ENCODE assay signal across 13 cellular contexts in genomic region chr4:118811008-118811764, GRCh38. TPM values are rescaled to one million over a fixed set of nuclear protein-coding genes. Genes with fewer than 3 reads are reported as not detected.
DNase-seq lines count a peak whose midpoint lies in the region; ATAC-seq and TF ChIP-seq lines count a peak whose summit lies in the region.
"Had no signal": no experiment of that assay in that cellular context is flagged by ENCODE, and none has a peak within 500 bp of the region (broad histone marks: within the 10 kb centered on the region; RNA-seq: fewer than 3 reads in every experiment).

No MANE protein-coding gene starts in this region.

- no peak for TF ChIP-seq EP300 in esophagus muscularis mucosa (IDR thresholded peaks at IDR 0.05)

- H3K27me3 ChIP-seq in esophagus muscularis mucosa: no peaks in the 10 kb centered on the region
- H3K27me3 ChIP-seq in psoas muscle (ENCODE audit: insufficient read depth in 3 of 3, low read length in 2 of 3): no peaks in the 10 kb centered on the region

- DNase-seq in AG20443 (ENCODE audit: low spot score): peak; percentile 74
- DNase-seq in NCI-H82 treated with DMSO at 0.1 percent for 48 hours (lab: John Stamatoyannopoulos, UW; ENCODE audit: unreplicated experiment): peak; percentile 81
- no peak for DNase-seq in esophagus muscularis mucosa (ENCODE audit: extremely low spot score)
- no peak for DNase-seq in psoas muscle
- no peak for DNase-seq in substantia nigra (lab: John Stamatoyannopoulos, UW)
- DNase-seq in NCI-H1105 (lab: John Stamatoyannopoulos, UW): no peak
- DNase-seq: activated CD4-positive, alpha-beta T cell treated with anti-CD3 and anti-CD28 coated beads for 4 hours; activated naive CD4-positive, alpha-beta T cell; CD4-positive, CD25-positive, alpha-beta regulatory T cell; effector memory CD4-positive, alpha-beta T cell; NCI-H2171 had no signal

- H3K4me1 ChIP-seq in esophagus muscularis mucosa: peaks cover 8 to 21% (median 20%) of the 10 kb centered on the region in 4 donors
- peaks cover 13% of the 10 kb centered on the region for H3K4me1 ChIP-seq in psoas muscle

- intact Hi-C loops in esophagus muscularis mucosa (cut with DNase I): no loop called here
- intact Hi-C loops in psoas muscle (cut with DNase I): no loop called here

- TF ChIP-seq CTCF in esophagus muscularis mucosa (IDR thresholded peaks at IDR 0.05) (no peak), psoas muscle (IDR thresholded peaks at IDR 0.05) (no peak)

- ATAC-seq in psoas muscle (peak; percentile 57 to 65 (median 62)), GM19324 (IDR thresholded peaks at IDR 0.05; ENCODE audit: low FRiP score, unreplicated experiment) (no peak), GM21423 (IDR thresholded peaks at IDR 0.05; ENCODE audit: unreplicated experiment) (no peak)

- H3K36me3 ChIP-seq in esophagus muscularis mucosa (peaks cover 33 to 98% (median 73%) of the 10 kb centered on the region in 4 donors), psoas muscle (ENCODE audit: insufficient read depth in 1 of 2, low read depth in 1 of 2) (peaks cover 9 to 92% of the 10 kb centered on the region in 2 donors)

- peak overlapping the region; percentile 54 to 69 (median 62) for H3K27ac ChIP-seq in esophagus muscularis mucosa (replicated peaks in 1 of 4)
- peak overlapping the region; percentile 56 for H3K27ac ChIP-seq in psoas muscle
- no peak overlapping the region for H3K27ac ChIP-seq in substantia nigra (ENCODE audit: low read depth, low read length, poor library complexity, severe bottlenecking)

- H3K9me3 ChIP-seq in esophagus muscularis mucosa (no peaks in the 10 kb centered on the region), psoas muscle (no peaks in the 10 kb centered on the region)

- no peak for TF ChIP-seq POLR2A in esophagus muscularis mucosa (IDR thresholded peaks at IDR 0.05; ENCODE audit: low read depth)

- 38% methylated on average over 3 of the region's 3 CpGs for WGBS in esophagus muscularis mucosa
- 44 to 79% (median 53%) methylated on average over 3 of the region's 3 CpGs for WGBS in psoas muscle, 3 donors

- H3K4me3 ChIP-seq in esophagus muscularis mucosa (no peak overlapping the region), psoas muscle (no peak overlapping the region)

RNA-seq across cellular contexts. Expression of gene SEC24D, which starts 24.7 kb away (rescaled TPM):
- total RNA-seq in esophagus muscularis mucosa (10 to 100 TPM; 29.1 to 41.5 (median 37.0) TPM), psoas muscle (10 to 100 TPM in 1 of 4 donors, 1 to 10 TPM in 3; 5.8 to 13.7 (median 6.3) TPM)
- 1 to 10 TPM; 2.4 to 5.9 (median 5.5) TPM for polyA plus RNA-seq in psoas muscle

Comparison
In these comparisons a context has a peak if more than half of its experiments do, and no peak if none do; other contexts are left out.
1. DNase-seq: peak in AG20443 (single experiment) and NCI-H82 treated with DMSO at 0.1 percent for 48 hours (single experiment); none in esophagus muscularis mucosa (single experiment), psoas muscle (0 of 2), substantia nigra (0 of 49) and NCI-H1105 (single experiment).
2. ATAC-seq: peak in psoas muscle (4 of 4); none in GM19324 (single experiment) and GM21423 (single experiment).